ENCODE assay signal across 33 cellular contexts in genomic region chr6:156451088-156451487, GRCh38.
DNase-seq lines count a peak whose midpoint lies in the region; ATAC-seq, FAIRE-seq and TF ChIP-seq lines count a peak whose summit lies in the region.
"Had no signal": no experiment of that assay in that cellular context is flagged by ENCODE, and none has a peak within 500 bp of the region (broad histone marks: within the 10 kb centered on the region; RNA-seq: fewer than 3 reads in every experiment).

No MANE protein-coding gene starts in this region.

- H3K79me2 ChIP-seq in HepG2 (ENCODE audit: insufficient read depth, low read length) = no peaks in the 10 kb centered on the region

- CTCF ChIA-PET in HepG2 (lab: Yijun Ruan, JAX; ENCODE audit: low intra/inter-chr PET ratio, low total read pairs) (no interaction called here), Panc1 (lab: Charles Lee) (no interaction called here)

- 11% methylated on average over 5 of the region's 5 CpGs for WGBS in HepG2 (ENCODE audit: low lambda C conversion rate)
- WGBS in right lobe of liver (ENCODE audit: insufficient coverage, low coverage, low lambda C conversion rate, missing lambda C conversion rate) = 66% methylated on average over 5 of the region's 5 CpGs
- 83 to 94% methylated on average over 5 of the region's 5 CpGs for WGBS in sigmoid colon, 2 donors

- BruUV-seq in HepG2 (replicated peaks; lab: Mats Ljungman, UMichigan) = no TSS peak
- no TSS peak for BruUV-seq in Panc1 (replicated peaks; lab: Mats Ljungman, UMichigan)

- H3K4me2 ChIP-seq in HepG2 (ENCODE audit: low read depth, low read length) = no peak overlapping the region
- H3K4me2 ChIP-seq: A549; BLaER1; BLaER1 treated with 17β-estradiol and CSF1 and Interleukin-3, amounts not matched to agents 10 nM and 100 nM had no signal

- no peak for DNase-seq in HepG2 (ENCODE audit: low spot score)
- DNase-seq in right lobe of liver = no peak
- DNase-seq in Panc1 (ENCODE audit: low read depth, low spot score) = no peak
- DNase-seq in sigmoid colon = no peak
- no peak for DNase-seq in kidney tubule cell (ENCODE audit: low spot score)
- DNase-seq: 8988T; ACHN; AML-193; BE2C; C1 segment of cervical spinal cord; Caco-2; Calu3; CD4-positive, alpha-beta memory T cell; CD4-positive, alpha-beta T cell; CD4-positive, CD25-positive, alpha-beta regulatory T cell; CD8-positive, alpha-beta memory T cell; CD8-positive, alpha-beta T cell; COR-L47; DMS 273 treated with DMSO at 0.1 percent for 48 hours; DMS153; DMS53; DMS79; DMS79 treated with DMSO at 0.1 percent for 48 hours; DND-41; EL had no signal

- no peak for TF ChIP-seq CTCF in HepG2 (CRISPR knock-in tag; IDR thresholded peaks at IDR 0.05)
- no peak for TF ChIP-seq CTCF in right lobe of liver (IDR thresholded peaks at IDR 0.05)
- TF ChIP-seq CTCF in Panc1 (IDR thresholded peaks at IDR 0.05) = no peak
- TF ChIP-seq CTCF in VCaP (conservative IDR thresholded peaks at IDR 0.05) = no peak
- no peak for TF ChIP-seq CTCF in sigmoid colon (IDR thresholded peaks at IDR 0.05)

- no peak overlapping the region for H2AFZ ChIP-seq in HepG2 (ENCODE audit: low read length)

- TF ChIP-seq EP300 in HepG2 (IDR thresholded peaks at IDR 0.05; ENCODE audit: low read depth in 2 of 2, low read length in 2 of 2) (no peak), HepG2 (CRISPR knock-in tag; IDR thresholded peaks at IDR 0.05; ENCODE audit: borderline replicate concordance) (no peak), sigmoid colon (IDR thresholded peaks at IDR 0.05) (no peak)

- no peak for FAIRE-seq in HepG2 (lab: Jason Lieb, UNC)
- FAIRE-seq: A204.1, A549, D721Med had no signal

- intact Hi-C loops in HepG2 (cut with micrococcal nuclease; ENCODE audit: unreplicated experiment) (no loop called here), right lobe of liver (cut with DNase I) (no loop called here), Panc1 (cut with micrococcal nuclease; ENCODE audit: unreplicated experiment) (no loop called here), sigmoid colon (cut with DNase I) (no loop called here)

- H3K36me3 ChIP-seq in HepG2 (replicated peaks in 1 of 2; ENCODE audit: control insufficient read depth in 1 of 2, insufficient read depth in 2 of 2, low read length in 2 of 2) (no peaks in the 10 kb centered on the region), right lobe of liver (no peaks in the 10 kb centered on the region), Panc1 (ENCODE audit: control insufficient read depth, insufficient read depth, low read length) (no peaks in the 10 kb centered on the region), sigmoid colon (no peaks in the 10 kb centered on the region)
- H3K36me3 ChIP-seq: BE2C; BLaER1; BLaER1 treated with 17β-estradiol and CSF1 and Interleukin-3, amounts not matched to agents 10 nM and 100 nM had no signal

- TF ChIP-seq POLR2A in HepG2 (IDR thresholded peaks at IDR 0.05; ENCODE audit: insufficient read depth in 1 of 2, low read depth in 2 of 2, low read length in 2 of 2) = no peak
- TF ChIP-seq POLR2A in right lobe of liver (IDR thresholded peaks at IDR 0.05) = no peak
- TF ChIP-seq POLR2A in sigmoid colon (IDR thresholded peaks at IDR 0.05) = no peak

- POLR2A ChIA-PET in HepG2 (lab: Yijun Ruan, JAX) (no interaction called here), Panc1 (lab: Charles Lee) (no interaction called here)

- H3K27me3 ChIP-seq in HepG2 (ENCODE audit: control insufficient read depth in 1 of 2, insufficient read depth in 2 of 2, low read length in 2 of 2) (no peaks in the 10 kb centered on the region), right lobe of liver (no peaks in the 10 kb centered on the region), Panc1 (ENCODE audit: control insufficient read depth, insufficient read depth, low read length) (no peaks in the 10 kb centered on the region), sigmoid colon (no peaks in the 10 kb centered on the region)
- H3K27me3 ChIP-seq: BE2C; BLaER1; BLaER1 treated with 17β-estradiol and CSF1 and Interleukin-3, amounts not matched to agents 10 nM and 100 nM had no signal

- no peaks in the 10 kb centered on the region for H3K9me3 ChIP-seq in HepG2 (ENCODE audit: low read length)
- H3K9me3 ChIP-seq in right lobe of liver = peaks cover 0 to 2% (median 0%) of the 10 kb centered on the region in 4 donors
- no peaks in the 10 kb centered on the region for H3K9me3 ChIP-seq in Panc1 (ENCODE audit: control insufficient read depth, insufficient read depth, low read depth, low read length)
- H3K9me3 ChIP-seq in sigmoid colon = no peaks in the 10 kb centered on the region
- H3K9me3 ChIP-seq: A549, BE2C, BLaER1, Caco-2 had no signal

- H3K4me1 ChIP-seq in HepG2 (ENCODE audit: insufficient read depth, low read length) = no peaks in the 10 kb centered on the region
- H3K4me1 ChIP-seq in right lobe of liver = no peaks in the 10 kb centered on the region
- H3K4me1 ChIP-seq in Panc1 (ENCODE audit: control insufficient read depth, insufficient read depth, low read length) = peaks cover 5% of the 10 kb centered on the region; the same call in 1 of the 2 replicates
- H3K4me1 ChIP-seq in sigmoid colon = no peaks in the 10 kb centered on the region
- H3K4me1 ChIP-seq: A549, Caco-2 had no signal

- in situ Hi-C loops in HepG2 (cut with HindIII; ENCODE audit: extremely low pct_ligation_motif_present, low pct_unique_long_range_greater_than_20kb) = no loop called here
- in situ Hi-C loops in Panc1 (cut with HindIII; ENCODE audit: low pct_unique_long_range_greater_than_20kb, low sequenced_read_pairs) = no loop called here

- H3K9ac ChIP-seq in HepG2 (ENCODE audit: insufficient read depth, low read depth, low read length) = no peak overlapping the region
- H3K9ac ChIP-seq: BLaER1; BLaER1 treated with 17β-estradiol and CSF1 and Interleukin-3, amounts not matched to agents 10 nM and 100 nM had no signal

- H4K20me1 ChIP-seq in HepG2 (ENCODE audit: insufficient read depth, low read length) = no peaks in the 10 kb centered on the region
- H4K20me1 ChIP-seq: BLaER1; BLaER1 treated with 17β-estradiol and CSF1 and Interleukin-3, amounts not matched to agents 10 nM and 100 nM had no signal

- H3K27ac ChIP-seq in HepG2 (ENCODE audit: extremely low read length, insufficient read depth, low read length) (no peak overlapping the region), right lobe of liver (no peak overlapping the region), Panc1 (ENCODE audit: low read length) (peak overlapping the region; percentile 44; the same call in 1 of the 2 replicates), VCaP (peak overlapping the region; percentile 89), sigmoid colon (no peak overlapping the region)
- H3K27ac ChIP-seq: 22Rv1; A549; BLaER1; BLaER1 treated with 17β-estradiol and CSF1 and Interleukin-3, amounts not matched to agents 10 nM and 100 nM; C4-2B had no signal

- TF ChIP-seq RAD21 in HepG2 (CRISPR knock-in tag; IDR thresholded peaks at IDR 0.05) = no peak

- H3K4me3 ChIP-seq in HepG2 (replicated peaks in 1 of 3; ENCODE audit: insufficient read depth in 1 of 3, low read depth in 2 of 3, low read length in 3 of 3) (no peak overlapping the region), right lobe of liver (no peak overlapping the region), Panc1 (ENCODE audit: low read depth in 2 of 2, low read length in 2 of 2) (no peak overlapping the region), sigmoid colon (no peak overlapping the region)
- H3K4me3 ChIP-seq: A549; BLaER1; BLaER1 treated with 17β-estradiol and CSF1 and Interleukin-3, amounts not matched to agents 10 nM and 100 nM had no signal

- ATAC-seq in HepG2 (no peak), right lobe of liver (no peak), Panc1 (no peak)
- ATAC-seq: A549; CD8-positive, alpha-beta T cell had no signal

TF ChIP-seq in HepG2, 621 proteins besides CTCF, POLR2A, EP300 and RAD21 (continues in another document):
- no peak for TF ChIP-seq MAFG (CRISPR knock-in tag; IDR thresholded peaks at IDR 0.05)
- no peak for TF ChIP-seq ZSCAN5A (CRISPR knock-in tag; IDR thresholded peaks at IDR 0.05; ENCODE audit: borderline replicate concordance)
- no peak for TF ChIP-seq BCL3 (CRISPR knock-in tag; IDR thresholded peaks at IDR 0.05)

Comparison
In these comparisons a context has a peak if more than half of its experiments do, and no peak if none do; other contexts are left out.
1. H3K27ac ChIP-seq: peak in Panc1 (single experiment) and VCaP (single experiment); none in HepG2 (single experiment), right lobe of liver (0 of 3) and sigmoid colon (0 of 4).